10 cellular contexts compared by ENCODE assay signal in genomic region chr2:197294260-197294659, GRCh38. TPM values are rescaled to one million over a fixed set of nuclear protein-coding genes. Genes with fewer than 3 reads are reported as not detected.
A peak's percentile ranks its signal among the peaks of the same experiment; 100 is the strongest.
DNase-seq lines count a peak whose midpoint lies in the region; ATAC-seq and TF ChIP-seq lines count a peak whose summit lies in the region.
"Had no signal": no experiment of that assay in that cellular context is flagged by ENCODE, and none has a peak within 500 bp of the region (broad histone marks: within the 10 kb centered on the region; RNA-seq: fewer than 3 reads in every experiment).

No MANE protein-coding gene starts in this region.

- TF ChIP-seq CTCF in heart right ventricle (IDR thresholded peaks at IDR 0.05) (no peak), transverse colon (IDR thresholded peaks at IDR 0.05) (no peak), endothelial cell (IDR thresholded peaks at IDR 0.05; ENCODE audit: unreplicated experiment) (no peak), HFFc6 (IDR thresholded peaks at IDR 0.05) (no peak)

- H3K4me3 ChIP-seq in heart right ventricle (no peak overlapping the region), transverse colon (no peak overlapping the region)

- H3K36me3 ChIP-seq in heart right ventricle (peaks cover 0 to 3% (median 0%) of the 10 kb centered on the region in 9 donors), transverse colon (no peaks in the 10 kb centered on the region)

- peak in 3 of 8 donors; percentile 17 to 19 (median 18) for ATAC-seq in heart right ventricle
- no peak for ATAC-seq in left cardiac atrium
- peak; percentile 28 for ATAC-seq in HG03442 (IDR thresholded peaks at IDR 0.05; ENCODE audit: unreplicated experiment)

- H3K4me1 Mint-ChIP-seq in endothelial cell (ENCODE audit: unreplicated experiment) (no peaks in the 10 kb centered on the region), HFFc6 (ENCODE audit: low read depth) (peaks cover 9% of the 10 kb centered on the region)

- no peaks in the 10 kb centered on the region for H3K9me3 Mint-ChIP-seq in endothelial cell (ENCODE audit: unreplicated experiment)
- H3K9me3 Mint-ChIP-seq in HFFc6, result peaks cover 3% of the 10 kb centered on the region; the same call in 1 of the 2 replicates

- in situ Hi-C loops in transverse colon (cut with MboI; ENCODE audit: low pct_ligation_motif_present in 1 of 4, low pct_unique_long_range_greater_than_20kb in 1 of 4, low sequenced_read_pairs in 3 of 4), result no loop called here

- H3K36me3 Mint-ChIP-seq in endothelial cell (ENCODE audit: low read depth, unreplicated experiment), result no peaks in the 10 kb centered on the region
- peaks cover 11% of the 10 kb centered on the region for H3K36me3 Mint-ChIP-seq in HFFc6 (ENCODE audit: low read depth)

- no peak for TF ChIP-seq EP300 in transverse colon (IDR thresholded peaks at IDR 0.05; ENCODE audit: low read depth)

- H3K4me1 ChIP-seq in heart right ventricle, result peaks cover 0 to 78% (median 22%) of the 10 kb centered on the region in 9 donors
- peaks cover 6 to 43% (median 9%) of the 10 kb centered on the region in 4 donors for H3K4me1 ChIP-seq in transverse colon

- TF ChIP-seq POLR2A in transverse colon (IDR thresholded peaks at IDR 0.05), result no peak

- 68 to 82% methylated on average over 3 of the region's 3 CpGs for WGBS in heart right ventricle, 2 donors
- WGBS in transverse colon (ENCODE audit: low coverage in 1 of 2), 2 donors, result 40 to 52% methylated on average over 3 of the region's 3 CpGs

- H3K4me3 Mint-ChIP-seq in endothelial cell (ENCODE audit: unreplicated experiment), result no peak overlapping the region
- no peak overlapping the region for H3K4me3 Mint-ChIP-seq in HFFc6

- DNase-seq in heart right ventricle (no peak), left cardiac atrium (no peak), caudate nucleus (lab: John Stamatoyannopoulos, UW) (no peak), transverse colon (no peak), endothelial cell (ENCODE audit: low spot score) (no peak), HFFc6 (no peak), NCI-H526 treated with DMSO at 0.1 percent for 48 hours (lab: John Stamatoyannopoulos, UW) (no peak)
- DNase-seq: DMS53, NCI-H2171 had no signal

- H3K27ac ChIP-seq in heart right ventricle (peak overlapping the region in 6 of 10 donors; percentile 21 to 77 (median 40)), caudate nucleus (ENCODE audit: low read depth, low read length) (peak overlapping the region; percentile 52), transverse colon (peak overlapping the region; percentile 49 to 74 (median 66))

- no peaks in the 10 kb centered on the region for H3K27me3 Mint-ChIP-seq in endothelial cell (ENCODE audit: unreplicated experiment)
- H3K27me3 Mint-ChIP-seq in HFFc6 (ENCODE audit: insufficient read depth), result no peaks in the 10 kb centered on the region

- no peaks in the 10 kb centered on the region for H3K27me3 ChIP-seq in heart right ventricle
- no peaks in the 10 kb centered on the region for H3K27me3 ChIP-seq in transverse colon

- intact Hi-C loops in heart right ventricle (cut with DNase I), result no loop called here
- intact Hi-C loops in left cardiac atrium (cut with DNase I), result no loop called here
- intact Hi-C loops in transverse colon (cut with DNase I; ENCODE audit: low total_unique reads), result no loop called here

- H3K27ac Mint-ChIP-seq in endothelial cell (ENCODE audit: unreplicated experiment) (no peak overlapping the region), HFFc6 (no peak overlapping the region)

- H3K9me3 ChIP-seq in heart right ventricle (peaks cover 0 to 3% (median 0%) of the 10 kb centered on the region in 11 donors), transverse colon (no peaks in the 10 kb centered on the region)

RNA-seq across cellular contexts. Expression of gene ANKRD44, which starts 16.3 kb away (rescaled TPM):
- total RNA-seq in heart right ventricle, result 10 to 100 TPM in 1 of 10 donors, 1 to 10 TPM in 9; 4.2 to 20.1 (median 7.3) TPM
- 1 to 10 TPM; 1.1 to 2.3 TPM for polyA plus RNA-seq in heart right ventricle
- total RNA-seq in left cardiac atrium, result 10 to 100 TPM; 10.2 to 16.8 TPM
- 10 to 100 TPM; 13.9 to 46.8 (median 27.5) TPM for total RNA-seq in transverse colon
- total RNA-seq in endothelial cell (ENCODE audit: unreplicated experiment), result 8.1 TPM
- total RNA-seq in HFFc6 (2021; fragmentation: NEBNext Ultra II Directional; extraction: Animal tissue kit (Norgen Biotek cat#: 25700)), result 1 to 10 TPM; 3.8 to 5.7 (median 4.7) TPM
